8 cellular contexts compared by ENCODE assay signal in genomic region chr1:85463666-85464496, GRCh38. TPM values are rescaled to one million over a fixed set of nuclear protein-coding genes. Genes with fewer than 3 reads are reported as not detected.
DNase-seq lines count a peak whose midpoint lies in the region; ATAC-seq and TF ChIP-seq lines count a peak whose summit lies in the region.

No MANE protein-coding gene starts in this region.

- H3K9me3 Mint-ChIP-seq in chondrocyte (ENCODE audit: low read depth): no peaks in the 10 kb centered on the region

- intact Hi-C loops in tibial artery (cut with DNase I; ENCODE audit: low total_unique reads): no loop called here

- H3K4me3 Mint-ChIP-seq in chondrocyte (ENCODE audit: unreplicated experiment): peak overlapping the region; percentile 86

- no peaks in the 10 kb centered on the region for H3K27me3 ChIP-seq in liver (ENCODE audit: control insufficient read depth in 4 of 4, insufficient read depth in 4 of 4, low read length in 3 of 4)
- H3K27me3 ChIP-seq in tibial artery: no peaks in the 10 kb centered on the region

- no peak for ATAC-seq in GM19328 (IDR thresholded peaks at IDR 0.05; ENCODE audit: unreplicated experiment)

- H3K9me3 ChIP-seq in liver (ENCODE audit: control insufficient read depth in 4 of 4, low read length in 3 of 4) (no peaks in the 10 kb centered on the region), tibial artery (no peaks in the 10 kb centered on the region)

- peak overlapping the region; percentile 91 for H3K27ac Mint-ChIP-seq in chondrocyte (ENCODE audit: unreplicated experiment)

- H3K27ac ChIP-seq in liver (ENCODE audit: low read depth in 1 of 2, low read length in 2 of 2) (peak overlapping the region; percentile 86 to 87), tibial artery (peak overlapping the region; percentile 77)

- 3% methylated on average over 26 of the region's 26 CpGs for whole genome bisulfite sequencing in liver

- H3K4me1 ChIP-seq in liver (ENCODE audit: control insufficient read depth in 4 of 4, insufficient read depth in 4 of 4, low read length in 3 of 4): peaks cover 5 to 50% (median 34%) of the 10 kb centered on the region in 4 donors
- peaks cover 0 to 23% (median 11%) of the 10 kb centered on the region in 4 donors for H3K4me1 ChIP-seq in tibial artery

- no peaks in the 10 kb centered on the region for H3K27me3 Mint-ChIP-seq in chondrocyte (ENCODE audit: low read depth)

- H3K4me1 Mint-ChIP-seq in chondrocyte (ENCODE audit: low read depth): peaks cover 72% of the 10 kb centered on the region

- peak overlapping the region; percentile 56 to 93 for H3K9ac ChIP-seq in liver (ENCODE audit: low read depth in 1 of 2, low read length in 2 of 2)

- TF ChIP-seq CTCF in chondrocyte (IDR thresholded peaks at IDR 0.05) (peak; percentile 36), liver (IDR thresholded peaks at IDR 0.05; ENCODE audit: low read depth, low read length, missing input control) (no peak), tibial artery (IDR thresholded peaks at IDR 0.05) (no peak)

- peaks cover 5% of the 10 kb centered on the region for H3K36me3 Mint-ChIP-seq in chondrocyte (ENCODE audit: low read depth)

- H3K4me3 ChIP-seq in liver (ENCODE audit: low read depth in 1 of 3, low read length in 3 of 3) (peak overlapping the region; percentile 78 to 98 (median 86)), tibial artery (peak overlapping the region; percentile 67 to 68)

- peak; percentile 5 for DNase-seq in NCI-H2227 treated with DMSO at 0.1 percent for 48 hours (lab: John Stamatoyannopoulos, UW)
- DNase-seq in NCI-H2227 (lab: John Stamatoyannopoulos, UW; ENCODE audit: unreplicated experiment): no peak
- peak; percentile 64 for DNase-seq in NCI-H2171 treated with DMSO at 0.1 percent for 48 hours (lab: John Stamatoyannopoulos, UW)
- DNase-seq in chondrocyte (ENCODE audit: low spot score): no peak
- DNase-seq in tibial artery: no peak
- no peak for DNase-seq in SIG-M5 treated with dmso at 0.1 percent for 504 hours (lab: John Stamatoyannopoulos, UW; ENCODE audit: unreplicated experiment)

- TF ChIP-seq RAD21 in liver (IDR thresholded peaks at IDR 0.05): no peak

- H3K36me3 ChIP-seq in liver (ENCODE audit: control insufficient read depth in 4 of 4, insufficient read depth in 3 of 4, low read depth in 1 of 4, low read length in 3 of 4): no peaks in the 10 kb centered on the region
- H3K36me3 ChIP-seq in tibial artery: no peaks in the 10 kb centered on the region

TF ChIP-seq in liver, 16 proteins besides CTCF, POLR2A, EP300 and RAD21:
- TF ChIP-seq EGR1 (IDR thresholded peaks at IDR 0.05; ENCODE audit: low read depth in 2 of 2) (no peak), HNF4G (IDR thresholded peaks at IDR 0.05) (no peak), RXRA (IDR thresholded peaks at IDR 0.05) (no peak), NR2F2 (IDR thresholded peaks at IDR 0.05) (no peak)

RNA-seq across cellular contexts. Expression of gene DDAH1, which starts 1.1 kb away (rescaled TPM):
- total RNA-seq in chondrocyte (91.8 to 93.0 TPM (median 92.7 TPM) in 3 replicates), liver (10 to 100 TPM; 29.7 to 33.7 TPM)
- polyA plus RNA-seq in liver: 10 to 100 TPM; 25.8 to 42.7 TPM

Comparison
In these comparisons a context has a peak if more than half of its experiments do, and no peak if none do; other contexts are left out.
1. DNase-seq: peak in NCI-H2227 treated with DMSO at 0.1 percent for 48 hours (single experiment) and NCI-H2171 treated with DMSO at 0.1 percent for 48 hours (single experiment); none in NCI-H2227 (single experiment), chondrocyte (single experiment), tibial artery (0 of 2) and SIG-M5 treated with dmso at 0.1 percent for 504 hours (single experiment).